ENCODE assay signal across 13 cellular contexts in genomic region chr17:77422104-77422782, GRCh38.
A peak's percentile ranks its signal among the peaks of the same experiment; 100 is the strongest.
DNase-seq lines count a peak whose midpoint lies in the region; ATAC-seq and TF ChIP-seq lines count a peak whose summit lies in the region.
"Had no signal": no experiment of that assay in that cellular context is flagged by ENCODE, and none has a peak within 500 bp of the region (broad histone marks: within the 10 kb centered on the region; RNA-seq: fewer than 3 reads in every experiment).

No MANE protein-coding gene starts in this region.

- ATAC-seq in PC-3 (peak; percentile 58), esophagus mucosa (peak; percentile 55), GM19328 (IDR thresholded peaks at IDR 0.05; ENCODE audit: unreplicated experiment) (no peak), GM18517 (IDR thresholded peaks at IDR 0.05; ENCODE audit: unreplicated experiment) (no peak)
- ATAC-seq: HCT116 had no signal

- no peaks in the 10 kb centered on the region for H3K27me3 ChIP-seq in BLaER1 treated with 17β-estradiol and CSF1 and Interleukin-3, amounts not matched to agents 10 nM and 100 nM
- H3K27me3 ChIP-seq in PC-3 (ENCODE audit: low read length) (no peaks in the 10 kb centered on the region), prostate gland (replicated peaks; ENCODE audit: insufficient read depth) (no peaks in the 10 kb centered on the region)

- CTCF ChIA-PET in PC-3 (lab: Charles Lee) = no interaction called here

- peaks cover 94 to 100% (median 100%) of the 10 kb centered on the region in 10 experiments for H3K4me1 ChIP-seq in BLaER1 treated with 17β-estradiol and CSF1 and Interleukin-3, amounts not matched to agents 10 nM and 100 nM
- H3K4me1 ChIP-seq in PC-3 (ENCODE audit: insufficient read depth, low read length) (peaks cover 73% of the 10 kb centered on the region), prostate gland (replicated peaks) (peaks cover 20% of the 10 kb centered on the region)

- H3K9me3 ChIP-seq in BLaER1 treated with 17β-estradiol and CSF1 and Interleukin-3, amounts not matched to agents 10 nM and 100 nM (replicated peaks in 1 of 11) = no peaks in the 10 kb centered on the region
- H3K9me3 ChIP-seq in PC-3 (ENCODE audit: low read length) = no peaks in the 10 kb centered on the region
- no peaks in the 10 kb centered on the region for H3K9me3 ChIP-seq in prostate gland

- peaks cover 8% of the 10 kb centered on the region for H3F3A ChIP-seq in PC-3 (ENCODE audit: low read length, unreplicated experiment)

- intact Hi-C loops in PC-3 (cut with micrococcal nuclease) = no loop called here
- intact Hi-C loops in prostate gland (cut with DNase I) = loop anchor here (2.0 kb wide), 1 partner anchor 47 kb away; no protein-coding TSS in a partner anchor
- intact Hi-C loops in head of caudate nucleus (cut with DNase I) = no loop called here

- TF ChIP-seq POLR2A in prostate gland (IDR thresholded peaks at IDR 0.05) = no peak

- TF ChIP-seq CTCF in PC-3 (conservative IDR thresholded peaks at IDR 0.05; ENCODE audit: low read depth, low read length) (no peak), prostate gland (IDR thresholded peaks at IDR 0.05) (no peak)

- H3K4me2 ChIP-seq in BLaER1 treated with 17β-estradiol and CSF1 and Interleukin-3, amounts not matched to agents 10 nM and 100 nM = peak overlapping the region; percentile 82 to 100 (median 98)
- peak overlapping the region; percentile 4; the same call in 1 of the 2 replicates for H3K4me2 ChIP-seq in PC-3 (ENCODE audit: low read length)

- no peaks in the 10 kb centered on the region for H3K9me2 ChIP-seq in PC-3 (replicated peaks; ENCODE audit: low read length)

- H3K9ac ChIP-seq in BLaER1 treated with 17β-estradiol and CSF1 and Interleukin-3, amounts not matched to agents 10 nM and 100 nM = peak overlapping the region in 8 of 11 experiments; percentile 62 to 85 (median 76); a peak in 16 of 22 replicates
- peak overlapping the region; percentile 51 for H3K9ac ChIP-seq in PC-3 (ENCODE audit: low read length)

- WGBS in prostate gland = 76% methylated on average over 17 of the region's 18 CpGs

- POLR2A ChIA-PET in PC-3 (lab: Charles Lee; ENCODE audit: unreplicated experiment) = interaction anchor here (0.6 kb wide), 1 partner anchor 39 kb away, joined by 6 read pairs; no protein-coding TSS in a partner anchor

- TSS peak; percentile 22 for BruUV-seq in PC-3 (replicated peaks; lab: Mats Ljungman, UMichigan)

- H3K27ac ChIP-seq in BLaER1 treated with 17β-estradiol and CSF1 and Interleukin-3, amounts not matched to agents 10 nM and 100 nM = peak overlapping the region in 9 of 11 experiments; percentile 21 to 100 (median 97); a peak in 18 of 22 replicates
- H3K27ac ChIP-seq in PC-3 (ENCODE audit: low read length) (peak overlapping the region; percentile 80), prostate gland (peak overlapping the region; percentile 80 to 90)
- H3K27ac ChIP-seq: HL-60 had no signal

- H2AFZ ChIP-seq in PC-3 (ENCODE audit: low read length) = no peak overlapping the region

- peaks cover 0 to 100% (median 28%) of the 10 kb centered on the region in 11 experiments; a peak in 16 of 22 replicates for H4K20me1 ChIP-seq in BLaER1 treated with 17β-estradiol and CSF1 and Interleukin-3, amounts not matched to agents 10 nM and 100 nM
- H4K20me1 ChIP-seq in PC-3 (ENCODE audit: low read length) = no peaks in the 10 kb centered on the region

- peak overlapping the region in 3 of 10 experiments; percentile 32 to 48 (median 42); a peak in 3 of 20 replicates for H3K4me3 ChIP-seq in BLaER1 treated with 17β-estradiol and CSF1 and Interleukin-3, amounts not matched to agents 10 nM and 100 nM
- H3K4me3 ChIP-seq in PC-3 (ENCODE audit: low read length) = no peak overlapping the region
- H3K4me3 ChIP-seq in prostate gland = no peak overlapping the region
- H3K4me3 ChIP-seq: lung had no signal

- H3K79me2 ChIP-seq in PC-3 (ENCODE audit: low read length) = peaks cover 80% of the 10 kb centered on the region

- peak; percentile 89 for DNase-seq in PC-3
- DNase-seq in prostate gland (ENCODE audit: low spot score) = no peak
- no peak for DNase-seq in C1 segment of cervical spinal cord (lab: John Stamatoyannopoulos, UW)
- DNase-seq in head of caudate nucleus = no peak
- DNase-seq: DMS 273 treated with DMSO at 0.1 percent for 48 hours; stimulated activated CD4-positive, alpha-beta T cell treated with anti-CD3 and anti-CD28 coated beads, Interleukin-4, amount 100 ng/mL, for 4 hours had no signal

- H3K36me3 ChIP-seq in BLaER1 treated with 17β-estradiol and CSF1 and Interleukin-3, amounts not matched to agents 10 nM and 100 nM = peaks cover 0 to 13% (median 5%) of the 10 kb centered on the region in 11 experiments; a peak in 11 of 22 replicates
- H3K36me3 ChIP-seq in PC-3 (ENCODE audit: low read depth, low read length) (peaks cover 5% of the 10 kb centered on the region; the same call in 1 of the 2 replicates), prostate gland (no peaks in the 10 kb centered on the region)

Comparison
In these comparisons a context has a peak if more than half of its experiments do, and no peak if none do; other contexts are left out.
1. ATAC-seq: peak in PC-3 (single experiment) and esophagus mucosa (single experiment); none in GM19328 (single experiment) and GM18517 (single experiment).
2. Peak in every context shown above with its lines, with median percentiles within 50 percentile points of each other: H3K27ac ChIP-seq.